22 cellular contexts compared by ENCODE assay signal in the genomic region with DNA sequence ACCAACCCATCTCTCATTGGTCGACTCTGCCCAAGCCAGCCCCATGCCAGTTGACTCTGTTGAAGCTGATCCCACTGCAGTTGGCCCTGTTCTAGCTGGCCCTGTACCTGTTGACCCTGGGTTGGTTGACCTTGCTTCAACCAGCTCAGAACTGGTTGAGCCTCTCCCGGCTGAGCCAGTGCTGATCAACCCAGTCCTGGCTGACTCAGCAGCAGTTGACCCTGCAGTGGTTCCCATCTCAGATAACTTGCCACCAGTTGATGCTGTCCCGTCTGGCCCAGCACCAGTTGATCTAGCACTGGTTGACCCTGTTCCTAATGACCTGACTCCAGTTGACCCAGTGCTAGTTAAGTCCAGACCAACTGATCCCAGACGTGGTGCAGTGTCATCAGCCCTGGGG. TPM values are rescaled to one million over a fixed set of nuclear protein-coding genes. Genes with fewer than 3 reads are reported as not detected.
DNase-seq lines count a peak whose midpoint lies in the region; ATAC-seq, FAIRE-seq and TF ChIP-seq lines count a peak whose summit lies in the region.
"Had no signal": no experiment of that assay in that cellular context is flagged by ENCODE, and none has a peak within 500 bp of the region (broad histone marks: within the 10 kb centered on the region; RNA-seq: fewer than 3 reads in every experiment).

No MANE protein-coding gene starts in this region.

- H3K4me3 ChIP-seq in HEK293 (ENCODE audit: low read depth, low read length) = no peak overlapping the region
- no peak overlapping the region for H3K4me3 ChIP-seq in endothelial cell of umbilical vein (replicated peaks in 1 of 3; ENCODE audit: insufficient read depth in 1 of 3, low read depth in 1 of 3, low read length in 3 of 3)
- no peak overlapping the region for H3K4me3 ChIP-seq in aorta (ENCODE audit: low read length in 2 of 2)
- H3K4me3 ChIP-seq: GM23338 had no signal

- H3K36me3 Mint-ChIP-seq in activated naive CD4-positive, alpha-beta T cell treated with anti-CD3 and anti-CD28 coated beads, Interleukin-2, amount 50 U/mL, for 72 hours = peaks cover 22 to 35% of the 10 kb centered on the region in 2 donors
- peaks cover 49% of the 10 kb centered on the region for H3K36me3 Mint-ChIP-seq in effector memory CD8-positive, alpha-beta T cell (ENCODE audit: insufficient read depth)
- H3K36me3 Mint-ChIP-seq: IgD-negative memory B cell had no signal

- H3K9me1 ChIP-seq in endothelial cell of umbilical vein (replicated peaks; ENCODE audit: control insufficient read depth, extremely low read depth, insufficient read depth, low read length) = no peaks in the 10 kb centered on the region

- H3K9me3 ChIP-seq in HEK293 (ENCODE audit: control insufficient read depth, insufficient read depth, low read depth, low read length) = no peaks in the 10 kb centered on the region
- no peaks in the 10 kb centered on the region for H3K9me3 ChIP-seq in endothelial cell of umbilical vein (replicated peaks; ENCODE audit: control insufficient read depth, insufficient read depth, low read length)
- no peaks in the 10 kb centered on the region for H3K9me3 ChIP-seq in aorta (ENCODE audit: control insufficient read depth, low read length)
- H3K9me3 ChIP-seq: BE2C had no signal

- TF ChIP-seq CTCF in HEK293 (tag by site-specific recombination; IDR thresholded peaks at IDR 0.05) (no peak), endothelial cell of umbilical vein (IDR thresholded peaks at IDR 0.05; ENCODE audit: extremely low read depth in 1 of 2, insufficient read depth in 1 of 2, low read depth in 1 of 2, low read length in 2 of 2) (no peak)

- peak overlapping the region; percentile 44 to 82 for H3K27ac Mint-ChIP-seq in activated naive CD4-positive, alpha-beta T cell treated with anti-CD3 and anti-CD28 coated beads, Interleukin-2, amount 50 U/mL, for 72 hours
- no peak overlapping the region for H3K27ac Mint-ChIP-seq in effector memory CD8-positive, alpha-beta T cell
- H3K27ac Mint-ChIP-seq: GM23338, IgD-negative memory B cell had no signal

- WGBS in aorta, 2 donors = 86 to 87% methylated on average over 4 of the region's 4 CpGs

- H3K27ac ChIP-seq in HEK293 (ENCODE audit: extremely low read depth, low read depth, low read length) = peak overlapping the region; percentile 44; the same call in 1 of the 2 replicates
- H3K27ac ChIP-seq in endothelial cell of umbilical vein (ENCODE audit: insufficient read depth, low read depth, low read length) = no peak overlapping the region
- H3K27ac ChIP-seq in aorta (ENCODE audit: low read depth in 1 of 2, low read length in 2 of 2) = no peak overlapping the region

- H2AFZ ChIP-seq in endothelial cell of umbilical vein (ENCODE audit: low read depth, low read length) = no peak overlapping the region
- H2AFZ ChIP-seq: GM23338 had no signal

- TF ChIP-seq POLR2A in endothelial cell of umbilical vein (IDR thresholded peaks at IDR 0.05; ENCODE audit: low read depth, low read length) = no peak

- POLR2A ChIA-PET in HEK293 (lab: Yijun Ruan, JAX) = no interaction called here
- POLR2A ChIA-PET in endothelial cell of umbilical vein (lab: Charles Lee) = no interaction called here

- H3K79me2 ChIP-seq in endothelial cell of umbilical vein (ENCODE audit: control insufficient read depth, insufficient read depth, low read length) = peaks cover 72% of the 10 kb centered on the region

- no peak overlapping the region for H3K9ac ChIP-seq in endothelial cell of umbilical vein (replicated peaks; ENCODE audit: extremely low read depth, insufficient read depth, low read length)

- intact Hi-C loops in endothelial cell of umbilical vein (cut with micrococcal nuclease) (no loop called here), aorta (cut with DNase I) (no loop called here)

- peaks cover 21 to 77% of the 10 kb centered on the region in 2 experiments for H3K36me3 ChIP-seq in HEK293 (ENCODE audit: control insufficient read depth in 2 of 2, insufficient read depth in 1 of 2, low read length in 2 of 2)
- H3K36me3 ChIP-seq in endothelial cell of umbilical vein (ENCODE audit: control insufficient read depth in 2 of 2, extremely low read depth in 1 of 2, insufficient read depth in 2 of 2, low read length in 2 of 2) = peaks cover 29 to 54% of the 10 kb centered on the region in 2 experiments
- peaks cover 4 to 20% of the 10 kb centered on the region in 2 donors for H3K36me3 ChIP-seq in aorta (ENCODE audit: control insufficient read depth in 1 of 2, insufficient read depth in 2 of 2, low read length in 1 of 2)

- CTCF ChIA-PET in HEK293 (lab: Yijun Ruan, JAX) (no interaction called here), endothelial cell of umbilical vein (lab: Charles Lee) (no interaction called here)

- BruUV-seq in endothelial cell of umbilical vein (replicated peaks; lab: Mats Ljungman, UMichigan) = TSS peak; percentile 6

- no peaks in the 10 kb centered on the region for H3K27me3 Mint-ChIP-seq in effector memory CD8-positive, alpha-beta T cell
- H3K27me3 Mint-ChIP-seq: IgD-negative memory B cell had no signal

- no peak for DNase-seq in activated naive CD4-positive, alpha-beta T cell treated with anti-CD3 and anti-CD28 coated beads, Interleukin-2, amount 50 U/mL, for 72 hours (ENCODE audit: low spot score in 2 of 2)
- no peak for DNase-seq in activated naive CD4-positive, alpha-beta T cell (lab: John Stamatoyannopoulos, UW)
- DNase-seq in endothelial cell of umbilical vein (ENCODE audit: low read depth, low spot score) = no peak
- DNase-seq in aorta = peak; percentile 12 to 47
- no peak for DNase-seq in effector memory CD8-positive, alpha-beta T cell
- DNase-seq: BE2C, DMS53, GDM1, HCEC 1CT, NCI-H1105, NCI-H146, NCI-H2029, NCI-H226, NCI-H510A treated with DMSO at 0.1 percent for 48 hours, NCI-H748 treated with DMSO at 0.1 percent for 48 hours had no signal

- no peak overlapping the region for H3K4me2 ChIP-seq in endothelial cell of umbilical vein (ENCODE audit: insufficient read depth, low read length)
- H3K4me2 ChIP-seq: GM23338 had no signal

- ATAC-seq in activated naive CD4-positive, alpha-beta T cell treated with anti-CD3 and anti-CD28 coated beads, Interleukin-2, amount 50 U/mL, for 72 hours = no peak
- ATAC-seq in aorta (ENCODE audit: low FRiP score) = no peak
- no peak for ATAC-seq in GM19395 (IDR thresholded peaks at IDR 0.05; ENCODE audit: unreplicated experiment)
- ATAC-seq in effector memory CD8-positive, alpha-beta T cell (replicated peaks) = no peak
- ATAC-seq: GM23338, SK-N-SH treated with all-trans-retinoic acid at 6 μM for 48 hours had no signal

- no peak for FAIRE-seq in endothelial cell of umbilical vein (lab: Jason Lieb, UNC)
- FAIRE-seq: A204.1, D721Med had no signal

- H4K20me1 ChIP-seq in endothelial cell of umbilical vein (replicated peaks; ENCODE audit: control insufficient read depth, extremely low read depth, insufficient read depth, low read length) = no peaks in the 10 kb centered on the region

- dilution Hi-C loops in endothelial cell of umbilical vein (cut with MboI; ENCODE audit: extremely low pct_ligation_motif_present, low sequenced_read_pairs) = no loop called here

- H3K4me3 Mint-ChIP-seq in effector memory CD8-positive, alpha-beta T cell = no peak overlapping the region
- H3K4me3 Mint-ChIP-seq: GM23338, IgD-negative memory B cell had no signal

- H3K27me3 ChIP-seq in endothelial cell of umbilical vein (ENCODE audit: control insufficient read depth in 2 of 2, insufficient read depth in 2 of 2, low read length in 2 of 2) (no peaks in the 10 kb centered on the region), aorta (ENCODE audit: control insufficient read depth in 1 of 2, insufficient read depth in 2 of 2, low read length in 1 of 2) (no peaks in the 10 kb centered on the region)
- H3K27me3 ChIP-seq: BE2C had no signal

- H3K4me1 Mint-ChIP-seq in effector memory CD8-positive, alpha-beta T cell (ENCODE audit: low read depth in 2 of 2) = peaks cover 20% of the 10 kb centered on the region in 2 donors

- no peaks in the 10 kb centered on the region for H3K9me3 Mint-ChIP-seq in activated naive CD4-positive, alpha-beta T cell treated with anti-CD3 and anti-CD28 coated beads, Interleukin-2, amount 50 U/mL, for 72 hours
- H3K9me3 Mint-ChIP-seq in effector memory CD8-positive, alpha-beta T cell = no peaks in the 10 kb centered on the region
- H3K9me3 Mint-ChIP-seq: GM23338, IgD-negative memory B cell had no signal

- H3K4me1 ChIP-seq in HEK293 (ENCODE audit: control insufficient read depth, insufficient read depth, low read length) (peaks cover 16% of the 10 kb centered on the region), endothelial cell of umbilical vein (ENCODE audit: control insufficient read depth, extremely low read depth, insufficient read depth, low read length) (peaks cover 6% of the 10 kb centered on the region), aorta (ENCODE audit: control insufficient read depth in 1 of 2, insufficient read depth in 2 of 2, low read length in 2 of 2) (no peaks in the 10 kb centered on the region)
- H3K4me1 ChIP-seq: BE2C had no signal

RNA-seq across cellular contexts. Expression of gene PPRC1, which starts 7.4 kb away (rescaled TPM):
- 10 to 100 TPM; 54.2 to 59.1 TPM for total RNA-seq in activated naive CD4-positive, alpha-beta T cell treated with anti-CD3 and anti-CD28 coated beads, Interleukin-2, amount 50 U/mL, for 72 hours
- 49.9 and 52.9 TPM in 2 replicates for total RNA-seq in endothelial cell of umbilical vein
- polyA plus RNA-seq in endothelial cell of umbilical vein = 26.1 and 27.0 TPM in 2 replicates
- polyA plus RNA-seq in endothelial cell of umbilical vein (2011; cell fraction: cytosol; rRNA removed) = 21.3 and 22.0 TPM in 2 replicates
- 79.9 and 81.1 TPM in 2 replicates for polyA plus RNA-seq in endothelial cell of umbilical vein (2011; cell fraction: nucleus; rRNA removed)
- 33.8 and 34.1 TPM in 2 replicates for polyA plus RNA-seq in endothelial cell of umbilical vein (2012)
- 46.1 and 48.0 TPM in 2 replicates for polyA minus RNA-seq in endothelial cell of umbilical vein
- 24.3 TPM for polyA minus RNA-seq in endothelial cell of umbilical vein (2011; cell fraction: cytosol; rRNA and poly(A)+ RNA removed)
- polyA minus RNA-seq in endothelial cell of umbilical vein (2011; cell fraction: nucleus; rRNA and poly(A)+ RNA removed) = 34.3 and 47.4 TPM in 2 replicates
- 10 to 100 TPM; 31.4 to 35.9 TPM for total RNA-seq in aorta
- polyA plus RNA-seq in aorta = 10 to 100 TPM in 1 of 2 donors, 1 to 10 TPM in 1; 9.8 to 18.1 TPM

RNA-seq across cellular contexts. Expression of gene NOLC1, which starts 12.0 kb away (rescaled TPM):
- total RNA-seq in activated naive CD4-positive, alpha-beta T cell treated with anti-CD3 and anti-CD28 coated beads, Interleukin-2, amount 50 U/mL, for 72 hours = 100 to 1,000 TPM; 101 to 147 TPM
- total RNA-seq in endothelial cell of umbilical vein = 68.2 and 73.1 TPM in 2 replicates
- polyA plus RNA-seq in endothelial cell of umbilical vein = 26.0 and 32.1 TPM in 2 replicates
- polyA plus RNA-seq in endothelial cell of umbilical vein (2011; cell fraction: cytosol; rRNA removed) = 54.2 and 70.4 TPM in 2 replicates
- 60.0 and 83.8 TPM in 2 replicates for polyA plus RNA-seq in endothelial cell of umbilical vein (2011; cell fraction: nucleus; rRNA removed)
- 69.4 and 83.2 TPM in 2 replicates for polyA plus RNA-seq in endothelial cell of umbilical vein (2012)
- 29.8 and 32.6 TPM in 2 replicates for polyA minus RNA-seq in endothelial cell of umbilical vein
- 116 TPM for polyA minus RNA-seq in endothelial cell of umbilical vein (2011; cell fraction: cytosol; rRNA and poly(A)+ RNA removed)
- 10.9 and 13.1 TPM in 2 replicates for polyA minus RNA-seq in endothelial cell of umbilical vein (2011; cell fraction: nucleus; rRNA and poly(A)+ RNA removed)
- total RNA-seq in aorta = 10 to 100 TPM; 35.3 to 35.9 TPM
- 10 to 100 TPM; 13.6 to 13.7 TPM for polyA plus RNA-seq in aorta

RNA-seq across cellular contexts. Expression of gene LDB1, which starts 20.1 kb away (rescaled TPM):
- total RNA-seq in activated naive CD4-positive, alpha-beta T cell treated with anti-CD3 and anti-CD28 coated beads, Interleukin-2, amount 50 U/mL, for 72 hours = 10 to 100 TPM; 68.7 to 94.9 TPM
- 65.7 and 67.7 TPM in 2 replicates for total RNA-seq in endothelial cell of umbilical vein
- polyA plus RNA-seq in endothelial cell of umbilical vein = 137 and 149 TPM in 2 replicates
- 73.3 and 78.4 TPM in 2 replicates for polyA plus RNA-seq in endothelial cell of umbilical vein (2011; cell fraction: cytosol; rRNA removed)
- polyA plus RNA-seq in endothelial cell of umbilical vein (2011; cell fraction: nucleus; rRNA removed) = 307 and 369 TPM in 2 replicates
- polyA plus RNA-seq in endothelial cell of umbilical vein (2012) = 64.8 and 70.6 TPM in 2 replicates
- polyA minus RNA-seq in endothelial cell of umbilical vein = 153 and 184 TPM in 2 replicates
- 33.7 TPM for polyA minus RNA-seq in endothelial cell of umbilical vein (2011; cell fraction: cytosol; rRNA and poly(A)+ RNA removed)
- 78.4 and 81.0 TPM in 2 replicates for polyA minus RNA-seq in endothelial cell of umbilical vein (2011; cell fraction: nucleus; rRNA and poly(A)+ RNA removed)
- 10 to 100 TPM; 43.0 to 67.3 TPM for total RNA-seq in aorta
- polyA plus RNA-seq in aorta = 10 to 100 TPM; 16.2 to 42.8 TPM

Comparison
In these comparisons a context has a peak if more than half of its experiments do, and no peak if none do; other contexts are left out.
1. DNase-seq: peak in aorta (2 of 2); none in activated naive CD4-positive, alpha-beta T cell treated with anti-CD3 and anti-CD28 coated beads, Interleukin-2, amount 50 U/mL, for 72 hours (0 of 2), activated naive CD4-positive, alpha-beta T cell (0 of 4), endothelial cell of umbilical vein (single experiment) and effector memory CD8-positive, alpha-beta T cell (0 of 3).
2. H3K27ac Mint-ChIP-seq: peak in activated naive CD4-positive, alpha-beta T cell treated with anti-CD3 and anti-CD28 coated beads, Interleukin-2, amount 50 U/mL, for 72 hours (2 of 2); none in effector memory CD8-positive, alpha-beta T cell (0 of 2).